ENCODE assay signal across 18 cellular contexts in genomic region chr7:134549366-134549765, GRCh38. TPM values are rescaled to one million over a fixed set of nuclear protein-coding genes. Genes with fewer than 3 reads are reported as not detected.
DNase-seq lines count a peak whose midpoint lies in the region; ATAC-seq, FAIRE-seq and TF ChIP-seq lines count a peak whose summit lies in the region.
"Had no signal": no experiment of that assay in that cellular context is flagged by ENCODE, and none has a peak within 500 bp of the region (broad histone marks: within the 10 kb centered on the region; RNA-seq: fewer than 3 reads in every experiment).

No MANE protein-coding gene starts in this region.

- H3K36me3 ChIP-seq in PC-9 (ENCODE audit: low read depth): no peaks in the 10 kb centered on the region
- no peaks in the 10 kb centered on the region for H3K36me3 ChIP-seq in hepatocyte (replicated peaks; ENCODE audit: insufficient read depth, low read depth)
- peaks cover 0 to 8% of the 10 kb centered on the region in 2 donors for H3K36me3 ChIP-seq in psoas muscle (ENCODE audit: insufficient read depth in 1 of 2, low read depth in 1 of 2)
- H3K36me3 ChIP-seq in left ventricle myocardium inferior: no peaks in the 10 kb centered on the region
- H3K36me3 ChIP-seq: BLaER1 had no signal

- H3K79me2 ChIP-seq in PC-9 (ENCODE audit: low read depth) (0 out of 2 replicates have a peak, but pooled peaks cover 4% of the 10 kb centered on the region), hepatocyte (no peaks in the 10 kb centered on the region)

- H3K27ac ChIP-seq in A549 (peak overlapping the region; percentile 79 to 86), PC-9 (peak overlapping the region; percentile 84), hepatocyte (peak overlapping the region; percentile 16), psoas muscle (peak overlapping the region; percentile 91), left ventricle myocardium inferior (replicated peaks) (no peak overlapping the region)
- H3K27ac ChIP-seq: BLaER1 had no signal

- 0 out of 3 replicates have a peak, but pooled peaks cover 3% of the 10 kb centered on the region for H3K9me3 ChIP-seq in A549
- H3K9me3 ChIP-seq in PC-9 (ENCODE audit: insufficient read depth, low read depth): no peaks in the 10 kb centered on the region
- no peaks in the 10 kb centered on the region for H3K9me3 ChIP-seq in hepatocyte (ENCODE audit: low read depth)
- no peaks in the 10 kb centered on the region for H3K9me3 ChIP-seq in psoas muscle
- H3K9me3 ChIP-seq in left ventricle myocardium inferior (replicated peaks): no peaks in the 10 kb centered on the region
- H3K9me3 ChIP-seq: BLaER1 had no signal

- H3K9me2 ChIP-seq in PC-9 (ENCODE audit: insufficient read depth) (no peaks in the 10 kb centered on the region), hepatocyte (replicated peaks; ENCODE audit: insufficient read depth) (no peaks in the 10 kb centered on the region)

- TF ChIP-seq CTCF in A549 (IDR thresholded peaks at IDR 0.05) (no peak), PC-9 (conservative IDR thresholded peaks at IDR 0.05) (no peak), hepatocyte (IDR thresholded peaks at IDR 0.05; ENCODE audit: poor library complexity) (no peak), psoas muscle (IDR thresholded peaks at IDR 0.05) (no peak), left ventricle myocardium inferior (IDR thresholded peaks at IDR 0.05; ENCODE audit: borderline replicate concordance) (no peak)

- no peak for ATAC-seq in A549
- ATAC-seq in psoas muscle: no peak
- ATAC-seq: CD8-positive, alpha-beta T cell; HCT116 had no signal

- POLR2A ChIA-PET in A549 (lab: Yijun Ruan, JAX): interaction anchor here (0.8 to 1.2 kb wide), 4 partner anchors 9 to 117 kb away, joined by 3 to 6 read pairs (median 4); partner anchors contain the start of gene AKR1B10
- POLR2A ChIA-PET in PC-9 (lab: Charles Lee; ENCODE audit: unreplicated experiment): interaction anchor here (0.5 to 0.7 kb wide), 2 partner anchors 13 to 116 kb away, joined by 3 read pairs; no protein-coding TSS in a partner anchor

- no peak for DNase-seq in A549 (ENCODE audit: low read depth in 1 of 2, low spot score in 1 of 2)
- DNase-seq in PC-9: peak; percentile 54 to 85
- DNase-seq in hepatocyte (ENCODE audit: low spot score): no peak
- DNase-seq in psoas muscle: no peak
- no peak for DNase-seq in activated CD4-positive, alpha-beta T cell treated with anti-CD3 and anti-CD28 coated beads, Interleukin-2, amount 10 ng/mL, durations not matched to agents 24 days and 14 days
- DNase-seq in NCI-H2171 treated with DMSO at 0.1 percent for 48 hours (lab: John Stamatoyannopoulos, UW): no peak
- no peak for DNase-seq in NCI-H2171 (lab: John Stamatoyannopoulos, UW)
- no peak for DNase-seq in left ventricle myocardium inferior
- DNase-seq: 8988T; CD8-positive, alpha-beta T cell; DMS79; NCI-H1417; NCI-H1930; NCI-H510A; NCI-H82; Right ventricle myocardium superior had no signal

- no peak for FAIRE-seq in A549 (lab: Jason Lieb, UNC)

- H3K36me3 Mint-ChIP-seq in activated CD4-positive, alpha-beta T cell treated with anti-CD3 and anti-CD28 coated beads, Interleukin-2, amount 10 ng/mL, durations not matched to agents 24 days and 14 days (ENCODE audit: low read depth): no peaks in the 10 kb centered on the region
- H3K36me3 Mint-ChIP-seq: CD8-positive, alpha-beta T cell had no signal

- H3K4me1 Mint-ChIP-seq in activated CD4-positive, alpha-beta T cell treated with anti-CD3 and anti-CD28 coated beads, Interleukin-2, amount 10 ng/mL, durations not matched to agents 24 days and 14 days: no peaks in the 10 kb centered on the region

- H3K27me3 Mint-ChIP-seq in activated CD4-positive, alpha-beta T cell treated with anti-CD3 and anti-CD28 coated beads, Interleukin-2, amount 10 ng/mL, durations not matched to agents 24 days and 14 days: peaks cover 9% of the 10 kb centered on the region

- CTCF ChIA-PET in A549 (lab: Yijun Ruan, JAX) (interaction anchor here (0.9 to 31.0 kb wide), 12 partner anchors 10 to 120 kb away, joined by 3 to 914 read pairs (median 30); partner anchors contain the start of gene AKR1B10), PC-9 (lab: Charles Lee) (interaction anchor here (1.3 to 2.0 kb wide), 2 partner anchors 56 to 117 kb away, joined by 11 to 20 read pairs; no protein-coding TSS in a partner anchor)

- H3K4me2 ChIP-seq in A549: peak overlapping the region; percentile 76
- peak overlapping the region; percentile 74 for H3K4me2 ChIP-seq in PC-9
- H3K4me2 ChIP-seq in hepatocyte: peak overlapping the region; percentile 70
- H3K4me2 ChIP-seq: BLaER1 had no signal

- intact Hi-C loops in PC-9 (cut with micrococcal nuclease; ENCODE audit: unreplicated experiment) (loop anchor here (1.0 kb wide), 1 partner anchor 45 kb away; no protein-coding TSS in a partner anchor), psoas muscle (cut with DNase I) (loop anchor here (2.0 to 10.0 kb wide), 2 partner anchors 115 to 615 kb away; no protein-coding TSS in a partner anchor), left ventricle myocardium inferior (cut with micrococcal nuclease) (no loop called here)
- intact Hi-C loops in activated CD4-positive, alpha-beta T cell treated with anti-CD3 and anti-CD28 coated beads, Interleukin-2, amount 10 ng/mL, durations not matched to agents 24 days and 14 days (cut with micrococcal nuclease): no loop called here

- H3K4me3 ChIP-seq in A549 (peak overlapping the region; percentile 30), PC-9 (peak overlapping the region; percentile 54), hepatocyte (no peak overlapping the region), psoas muscle (peak overlapping the region; percentile 73), left ventricle myocardium inferior (no peak overlapping the region)
- H3K4me3 ChIP-seq: BLaER1 had no signal

- no peak overlapping the region for H3K4me3 Mint-ChIP-seq in activated CD4-positive, alpha-beta T cell treated with anti-CD3 and anti-CD28 coated beads, Interleukin-2, amount 10 ng/mL, durations not matched to agents 24 days and 14 days
- H3K4me3 Mint-ChIP-seq: CD8-positive, alpha-beta T cell had no signal

- H3K4me1 ChIP-seq in A549 (peaks cover 54% of the 10 kb centered on the region), PC-9 (replicated peaks; ENCODE audit: insufficient read depth) (peaks cover 42% of the 10 kb centered on the region), hepatocyte (ENCODE audit: insufficient read depth) (peaks cover 5% of the 10 kb centered on the region), psoas muscle (peaks cover 27% of the 10 kb centered on the region), left ventricle myocardium inferior (peaks cover 6% of the 10 kb centered on the region)

- H3K27me3 ChIP-seq in PC-9 (ENCODE audit: insufficient read depth, low read depth) (no peaks in the 10 kb centered on the region), hepatocyte (no peaks in the 10 kb centered on the region), psoas muscle (ENCODE audit: insufficient read depth in 3 of 3, low read length in 2 of 3) (no peaks in the 10 kb centered on the region), left ventricle myocardium inferior (ENCODE audit: low read depth) (no peaks in the 10 kb centered on the region)
- H3K27me3 ChIP-seq: BLaER1 had no signal

- no peak for TF ChIP-seq POLR2A in A549 (IDR thresholded peaks at IDR 0.05; ENCODE audit: low read length)

- 83% methylated on average over 8 of the region's 8 CpGs for WGBS in A549 (ENCODE audit: missing lambda C conversion rate)
- 83% methylated on average over 8 of the region's 8 CpGs for WGBS in hepatocyte (ENCODE audit: low lambda C conversion rate, missing lambda C conversion rate)
- WGBS in psoas muscle, 3 donors: 62 to 86% (median 73%) methylated on average over 8 of the region's 8 CpGs

- no peaks in the 10 kb centered on the region for H4K20me1 ChIP-seq in PC-9 (ENCODE audit: insufficient read depth)
- no peaks in the 10 kb centered on the region for H4K20me1 ChIP-seq in hepatocyte (ENCODE audit: insufficient read depth, poor library complexity, severe bottlenecking)
- H4K20me1 ChIP-seq: BLaER1 had no signal

- no peak for TF ChIP-seq RAD21 in A549 (conservative IDR thresholded peaks at IDR 0.05 in 1 of 2, IDR thresholded peaks at IDR 0.05 in 1 of 2)

- peaks cover 40% of the 10 kb centered on the region for H3F3A ChIP-seq in PC-9 (ENCODE audit: insufficient read depth, low read depth)

- BruUV-seq in PC-9 (replicated peaks; lab: Mats Ljungman, UMichigan): TSS peak; percentile 33

- no peak overlapping the region for H3K27ac Mint-ChIP-seq in activated CD4-positive, alpha-beta T cell treated with anti-CD3 and anti-CD28 coated beads, Interleukin-2, amount 10 ng/mL, durations not matched to agents 24 days and 14 days
- H3K27ac Mint-ChIP-seq: CD8-positive, alpha-beta T cell had no signal

- TF ChIP-seq EP300 in A549 (IDR thresholded peaks at IDR 0.05): no peak

- peak overlapping the region; percentile 59 for H2AFZ ChIP-seq in PC-9
- H2AFZ ChIP-seq in hepatocyte: no peak overlapping the region

- H3K9me3 Mint-ChIP-seq in activated CD4-positive, alpha-beta T cell treated with anti-CD3 and anti-CD28 coated beads, Interleukin-2, amount 10 ng/mL, durations not matched to agents 24 days and 14 days: no peaks in the 10 kb centered on the region
- H3K9me3 Mint-ChIP-seq: CD8-positive, alpha-beta T cell had no signal

RNA-seq across cellular contexts. Expression of gene AKR1B15, which starts 0.5 kb away (rescaled TPM):
- polyA plus RNA-seq in A549 (2011; rRNA removed): 17.9 and 19.9 TPM in 2 replicates
- 2.1 and 2.3 TPM in 2 replicates for polyA plus RNA-seq in A549 (2012; cell fraction: cytosol; rRNA removed)
- polyA plus RNA-seq in A549 (2012; cell fraction: nucleus; rRNA removed): 1.6 and 3.6 TPM in 2 replicates
- polyA plus RNA-seq in A549 (2017; fragmentation: RNase III; extraction: RNeasy Plus Mini Kit Qiagen cat#74134 plus additional on column Dnase treatment): 22.0 to 26.7 TPM (median 24.7 TPM) in 3 replicates
- 12.8 and 12.9 TPM in 2 replicates for polyA minus RNA-seq in A549 (2011; rRNA and poly(A)+ RNA removed)
- 3.2 and 3.4 TPM in 2 replicates for total RNA-seq in PC-9 (2021)
- 4.8 and 6.3 TPM in 2 replicates for total RNA-seq in hepatocyte
- polyA plus RNA-seq in hepatocyte: 13.7 and 14.1 TPM in 2 replicates
- total RNA-seq in psoas muscle: 10 to 100 TPM; 16.3 to 49.9 (median 36.9) TPM
- 10 to 100 TPM in 2 of 3 donors, 1 to 10 TPM in 1; 6.5 to 16.5 (median 13.5) TPM for polyA plus RNA-seq in psoas muscle
- not detected in 2 replicates for total RNA-seq in activated CD4-positive, alpha-beta T cell treated with anti-CD3 and anti-CD28 coated beads, Interleukin-2, amount 10 ng/mL, durations not matched to agents 24 days and 14 days
- total RNA-seq in left ventricle myocardium inferior: not detected
- total RNA-seq: CD8-positive, alpha-beta T cell; Right ventricle myocardium superior had no signal

RNA-seq across cellular contexts. Expression of gene AKR1B10, which starts 22.0 kb away (rescaled TPM):
- polyA plus RNA-seq in A549 (2011; rRNA removed): 5,007 and 5,423 TPM in 2 replicates
- polyA plus RNA-seq in A549 (2012; cell fraction: cytosol; rRNA removed): 2,033 and 2,091 TPM in 2 replicates
- 892 and 1,126 TPM in 2 replicates for polyA plus RNA-seq in A549 (2012; cell fraction: nucleus; rRNA removed)
- 2,953 to 3,542 TPM (median 3,237 TPM) in 3 replicates for polyA plus RNA-seq in A549 (2017; fragmentation: RNase III; extraction: RNeasy Plus Mini Kit Qiagen cat#74134 plus additional on column Dnase treatment)
- 2,016 and 2,285 TPM in 2 replicates for polyA minus RNA-seq in A549 (2011; rRNA and poly(A)+ RNA removed)
- 479 and 546 TPM in 2 replicates for total RNA-seq in PC-9 (2021)
- 60.3 and 84.8 TPM in 2 replicates for total RNA-seq in hepatocyte
- polyA plus RNA-seq in hepatocyte: 94.4 and 95.0 TPM in 2 replicates
- total RNA-seq in psoas muscle: 10 to 100 TPM in 3 of 4 donors, 1 to 10 TPM in 1; 9.0 to 29.5 (median 20.7) TPM
- 10 to 100 TPM in 2 of 3 donors, 1 to 10 TPM in 1; 7.2 to 19.2 (median 10.1) TPM for polyA plus RNA-seq in psoas muscle
- not detected in 2 replicates for total RNA-seq in activated CD4-positive, alpha-beta T cell treated with anti-CD3 and anti-CD28 coated beads, Interleukin-2, amount 10 ng/mL, durations not matched to agents 24 days and 14 days
- total RNA-seq in left ventricle myocardium inferior: 0.22 TPM
- total RNA-seq: CD8-positive, alpha-beta T cell had no signal

Comparison
In these comparisons a context has a peak if more than half of its experiments do, and no peak if none do; other contexts are left out.
1. DNase-seq: peak in PC-9 (2 of 2); none in A549 (0 of 2), hepatocyte (single experiment), psoas muscle (0 of 2), activated CD4-positive, alpha-beta T cell treated with anti-CD3 and anti-CD28 coated beads, Interleukin-2, amount 10 ng/mL, durations not matched to agents 24 days and 14 days (single experiment), NCI-H2171 treated with DMSO at 0.1 percent for 48 hours (single experiment), NCI-H2171 (single experiment) and left ventricle myocardium inferior (single experiment).
2. H3K4me3 ChIP-seq: peak in A549 (single experiment), PC-9 (single experiment) and psoas muscle (single experiment); none in hepatocyte (single experiment) and left ventricle myocardium inferior (single experiment).
3. intact Hi-C loops: an anchor here in PC-9 (1.0 kb wide) and psoas muscle (2.0 to 10.0 kb wide); none called in activated CD4-positive, alpha-beta T cell treated with anti-CD3 and anti-CD28 coated beads, Interleukin-2, amount 10 ng/mL, durations not matched to agents 24 days and 14 days and left ventricle myocardium inferior.
4. Peak in every context shown above with its lines, with median percentiles within 50 percentile points of each other: H3K4me2 ChIP-seq.